Comparison of ENCODE assay signal across 1 cellular context in the genomic region with DNA sequence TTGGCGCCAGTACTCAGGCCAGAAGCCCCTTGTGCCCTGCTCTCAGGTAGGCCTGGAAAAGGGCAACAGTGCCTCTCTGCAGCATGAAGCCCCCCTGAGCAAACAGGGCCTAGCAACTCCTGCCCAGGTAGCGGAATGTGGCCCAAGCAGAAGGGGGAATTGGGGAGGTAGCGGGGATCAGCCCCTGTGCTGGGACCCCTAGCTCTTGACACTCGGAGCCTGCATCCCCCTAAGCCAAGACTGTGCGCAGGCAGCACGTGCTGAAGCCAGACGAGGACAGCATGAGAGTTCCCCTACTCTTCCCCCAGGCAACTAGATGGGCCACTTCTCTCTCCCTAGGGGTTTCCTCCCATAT.
TF ChIP-seq lines count a peak whose summit lies in the region.

No MANE protein-coding gene starts in this region.

TF ChIP-seq in HepG2, 621 proteins besides CTCF, POLR2A, EP300 and RAD21 (continued from another document and continues in another):
- TF ChIP-seq ZBTB40 (IDR thresholded peaks at IDR 0.05) (no peak), ZBTB40 (CRISPR knock-in tag; IDR thresholded peaks at IDR 0.05) (no peak), ZNF256 (CRISPR knock-in tag; conservative IDR thresholded peaks at IDR 0.05) (0 out of 2 replicates have a peak, but pooled peaks have one; percentile 5), PCBP1 (IDR thresholded peaks at IDR 0.05; ENCODE audit: borderline replicate concordance, low read depth, low read length) (no peak), NFYB (CRISPR knock-in tag; IDR thresholded peaks at IDR 0.05) (no peak), SMARCC2 (IDR thresholded peaks at IDR 0.05) (no peak), MXI1 (IDR thresholded peaks at IDR 0.05; ENCODE audit: borderline replicate concordance, low read depth, low read length) (no peak), ZNF556 (CRISPR knock-in tag; IDR thresholded peaks at IDR 0.05; ENCODE audit: borderline replicate concordance) (no peak), PHF8 (CRISPR knock-in tag; IDR thresholded peaks at IDR 0.05) (peak; percentile 3; the same call in 1 of the 2 replicates), KDM6A (CRISPR knock-in tag; IDR thresholded peaks at IDR 0.05; ENCODE audit: low read depth) (no peak), ZNF253 (CRISPR knock-in tag; IDR thresholded peaks at IDR 0.05; ENCODE audit: borderline replicate concordance) (no peak), XBP1 (CRISPR knock-in tag; IDR thresholded peaks at IDR 0.05) (no peak), ZEB1 (IDR thresholded peaks at IDR 0.05; ENCODE audit: insufficient replicate concordance, low read depth) (peak; percentile 7), GATA4 (IDR thresholded peaks at IDR 0.05; ENCODE audit: borderline replicate concordance, low read depth) (no peak), ATF2 (CRISPR knock-in tag; IDR thresholded peaks at IDR 0.05) (no peak), PHB2 (IDR thresholded peaks at IDR 0.05; ENCODE audit: partially characterized antibody) (no peak), GATAD1 (CRISPR knock-in tag; IDR thresholded peaks at IDR 0.05) (no peak), NFE2 (CRISPR knock-in tag; IDR thresholded peaks at IDR 0.05) (no peak), NAIF1 (CRISPR knock-in tag; IDR thresholded peaks at IDR 0.05; ENCODE audit: borderline replicate concordance) (no peak), ZNF75D (CRISPR knock-in tag; IDR thresholded peaks at IDR 0.05; ENCODE audit: borderline replicate concordance) (no peak), THYN1 (CRISPR knock-in tag; IDR thresholded peaks at IDR 0.05; ENCODE audit: borderline replicate concordance, low read depth) (no peak), ZNF275 (CRISPR knock-in tag; IDR thresholded peaks at IDR 0.05; ENCODE audit: borderline replicate concordance) (0 out of 2 replicates have a peak, but pooled peaks have one; percentile 14), TBX2 (CRISPR knock-in tag; IDR thresholded peaks at IDR 0.05; ENCODE audit: borderline replicate concordance) (no peak; the same call in 1 of the 2 replicates), BATF2 (CRISPR knock-in tag; IDR thresholded peaks at IDR 0.05) (no peak), ZNF296 (CRISPR knock-in tag; conservative IDR thresholded peaks at IDR 0.05) (no peak), ZNF687 (CRISPR knock-in tag; IDR thresholded peaks at IDR 0.05) (peak; percentile 69), TRIM24 (CRISPR knock-in tag; IDR thresholded peaks at IDR 0.05) (no peak), TEAD2 (CRISPR knock-in tag; IDR thresholded peaks at IDR 0.05) (peak; percentile 85; the same call in 1 of the 2 replicates), CHD4 (IDR thresholded peaks at IDR 0.05; ENCODE audit: borderline replicate concordance, low read length) (no peak; the same call in 1 of the 2 replicates)
- TF ChIP-seq, protein P1, sequence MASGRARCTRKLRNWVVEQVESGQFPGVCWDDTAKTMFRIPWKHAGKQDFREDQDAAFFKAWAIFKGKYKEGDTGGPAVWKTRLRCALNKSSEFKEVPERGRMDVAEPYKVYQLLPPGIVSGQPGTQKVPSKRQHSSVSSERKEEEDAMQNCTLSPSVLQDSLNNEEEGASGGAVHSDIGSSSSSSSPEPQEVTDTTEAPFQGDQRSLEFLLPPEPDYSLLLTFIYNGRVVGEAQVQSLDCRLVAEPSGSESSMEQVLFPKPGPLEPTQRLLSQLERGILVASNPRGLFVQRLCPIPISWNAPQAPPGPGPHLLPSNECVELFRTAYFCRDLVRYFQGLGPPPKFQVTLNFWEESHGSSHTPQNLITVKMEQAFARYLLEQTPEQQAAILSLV (CRISPR knock-in tag; IDR thresholded peaks at IDR 0.05; ENCODE audit: borderline replicate concordance): no peak
- TF ChIP-seq, protein P2, sequence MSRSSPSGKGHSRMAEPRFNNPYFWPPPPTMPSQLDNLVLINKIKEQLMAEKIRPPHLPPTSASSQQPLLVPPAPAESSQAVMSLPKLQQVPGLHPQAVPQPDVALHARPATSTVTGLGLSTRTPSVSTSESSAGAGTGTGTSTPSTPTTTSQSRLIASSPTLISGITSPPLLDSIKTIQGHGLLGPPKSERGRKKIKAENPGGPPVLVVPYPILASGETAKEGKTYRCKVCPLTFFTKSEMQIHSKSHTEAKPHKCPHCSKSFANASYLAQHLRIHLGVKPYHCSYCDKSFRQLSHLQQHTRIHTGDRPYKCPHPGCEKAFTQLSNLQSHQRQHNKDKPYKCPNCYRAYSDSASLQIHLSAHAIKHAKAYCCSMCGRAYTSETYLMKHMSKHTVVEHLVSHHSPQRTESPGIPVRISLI (CRISPR knock-in tag; IDR thresholded peaks at IDR 0.05; ENCODE audit: borderline replicate concordance): no peak
- TF ChIP-seq, protein P3, sequence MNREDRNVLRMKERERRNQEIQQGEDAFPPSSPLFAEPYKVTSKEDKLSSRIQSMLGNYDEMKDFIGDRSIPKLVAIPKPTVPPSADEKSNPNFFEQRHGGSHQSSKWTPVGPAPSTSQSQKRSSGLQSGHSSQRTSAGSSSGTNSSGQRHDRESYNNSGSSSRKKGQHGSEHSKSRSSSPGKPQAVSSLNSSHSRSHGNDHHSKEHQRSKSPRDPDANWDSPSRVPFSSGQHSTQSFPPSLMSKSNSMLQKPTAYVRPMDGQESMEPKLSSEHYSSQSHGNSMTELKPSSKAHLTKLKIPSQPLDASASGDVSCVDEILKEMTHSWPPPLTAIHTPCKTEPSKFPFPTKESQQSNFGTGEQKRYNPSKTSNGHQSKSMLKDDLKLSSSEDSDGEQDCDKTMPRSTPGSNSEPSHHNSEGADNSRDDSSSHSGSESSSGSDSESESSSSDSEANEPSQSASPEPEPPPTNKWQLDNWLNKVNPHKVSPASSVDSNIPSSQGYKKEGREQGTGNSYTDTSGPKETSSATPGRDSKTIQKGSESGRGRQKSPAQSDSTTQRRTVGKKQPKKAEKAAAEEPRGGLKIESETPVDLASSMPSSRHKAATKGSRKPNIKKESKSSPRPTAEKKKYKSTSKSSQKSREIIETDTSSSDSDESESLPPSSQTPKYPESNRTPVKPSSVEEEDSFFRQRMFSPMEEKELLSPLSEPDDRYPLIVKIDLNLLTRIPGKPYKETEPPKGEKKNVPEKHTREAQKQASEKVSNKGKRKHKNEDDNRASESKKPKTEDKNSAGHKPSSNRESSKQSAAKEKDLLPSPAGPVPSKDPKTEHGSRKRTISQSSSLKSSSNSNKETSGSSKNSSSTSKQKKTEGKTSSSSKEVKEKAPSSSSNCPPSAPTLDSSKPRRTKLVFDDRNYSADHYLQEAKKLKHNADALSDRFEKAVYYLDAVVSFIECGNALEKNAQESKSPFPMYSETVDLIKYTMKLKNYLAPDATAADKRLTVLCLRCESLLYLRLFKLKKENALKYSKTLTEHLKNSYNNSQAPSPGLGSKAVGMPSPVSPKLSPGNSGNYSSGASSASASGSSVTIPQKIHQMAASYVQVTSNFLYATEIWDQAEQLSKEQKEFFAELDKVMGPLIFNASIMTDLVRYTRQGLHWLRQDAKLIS (CRISPR knock-in tag; IDR thresholded peaks at IDR 0.05): no peak
- TF ChIP-seq, protein P4, sequence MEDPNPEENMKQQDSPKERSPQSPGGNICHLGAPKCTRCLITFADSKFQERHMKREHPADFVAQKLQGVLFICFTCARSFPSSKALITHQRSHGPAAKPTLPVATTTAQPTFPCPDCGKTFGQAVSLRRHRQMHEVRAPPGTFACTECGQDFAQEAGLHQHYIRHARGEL (CRISPR knock-in tag; IDR thresholded peaks at IDR 0.05): no peak
